1 cellular context compared by ENCODE assay signal in the genomic region with DNA sequence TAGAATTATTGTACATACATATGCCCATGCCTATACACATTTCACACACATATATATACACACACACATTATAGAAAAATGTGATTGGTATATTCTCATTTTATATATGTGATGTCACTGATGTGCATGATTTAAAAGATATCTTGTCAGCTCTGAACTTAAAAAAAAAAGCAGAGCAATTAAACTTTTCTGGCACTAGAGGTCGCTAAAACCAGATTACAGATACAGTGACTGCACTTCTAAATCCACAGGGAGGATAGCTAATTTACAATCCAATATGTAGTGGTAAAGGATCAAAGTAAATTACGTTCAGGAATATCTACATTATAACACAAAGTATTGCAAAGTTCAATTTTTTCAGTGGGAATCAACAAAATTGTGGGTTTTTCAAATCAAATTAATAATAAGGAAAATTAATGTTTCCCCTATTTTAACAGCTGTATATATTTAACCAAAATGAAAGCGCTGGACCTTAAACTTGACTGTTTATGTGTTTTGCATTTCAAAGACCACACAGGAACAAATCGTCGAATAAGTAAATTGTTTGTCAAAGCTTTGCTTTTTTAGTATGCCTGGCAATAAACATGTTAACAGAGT.
TF ChIP-seq lines count a peak whose summit lies in the region.

No MANE protein-coding gene starts in this region.

TF ChIP-seq in liver, 16 proteins besides CTCF, POLR2A, EP300 and RAD21 (continued from another document):
- TF ChIP-seq, protein P1, sequence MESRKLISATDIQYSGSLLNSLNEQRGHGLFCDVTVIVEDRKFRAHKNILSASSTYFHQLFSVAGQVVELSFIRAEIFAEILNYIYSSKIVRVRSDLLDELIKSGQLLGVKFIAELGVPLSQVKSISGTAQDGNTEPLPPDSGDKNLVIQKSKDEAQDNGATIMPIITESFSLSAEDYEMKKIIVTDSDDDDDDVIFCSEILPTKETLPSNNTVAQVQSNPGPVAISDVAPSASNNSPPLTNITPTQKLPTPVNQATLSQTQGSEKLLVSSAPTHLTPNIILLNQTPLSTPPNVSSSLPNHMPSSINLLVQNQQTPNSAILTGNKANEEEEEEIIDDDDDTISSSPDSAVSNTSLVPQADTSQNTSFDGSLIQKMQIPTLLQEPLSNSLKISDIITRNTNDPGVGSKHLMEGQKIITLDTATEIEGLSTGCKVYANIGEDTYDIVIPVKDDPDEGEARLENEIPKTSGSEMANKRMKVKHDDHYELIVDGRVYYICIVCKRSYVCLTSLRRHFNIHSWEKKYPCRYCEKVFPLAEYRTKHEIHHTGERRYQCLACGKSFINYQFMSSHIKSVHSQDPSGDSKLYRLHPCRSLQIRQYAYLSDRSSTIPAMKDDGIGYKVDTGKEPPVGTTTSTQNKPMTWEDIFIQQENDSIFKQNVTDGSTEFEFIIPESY (IDR thresholded peaks at IDR 0.05) = no peak
- TF ChIP-seq YY1 (IDR thresholded peaks at IDR 0.05) = no peak
- TF ChIP-seq MAX (IDR thresholded peaks at IDR 0.05) = no peak
- TF ChIP-seq EGR1 (IDR thresholded peaks at IDR 0.05; ENCODE audit: low read depth in 2 of 2) = no peak
